17 cellular contexts compared by ENCODE assay signal in genomic region chr5:148837383-148837782, GRCh38.
"Had no signal": no experiment of that assay in that cellular context is flagged by ENCODE, and none has a peak within 500 bp of the region (broad histone marks: within the 10 kb centered on the region; RNA-seq: fewer than 3 reads in every experiment).

No MANE protein-coding gene starts in this region.

- H3K9me3 Mint-ChIP-seq: activated naive CD4-positive, alpha-beta T cell treated with anti-CD3 and anti-CD28 coated beads for 36 hours; activated T-cell treated with anti-CD3 and anti-CD28 coated beads, Interleukin-2, amount 50 U/mL, for 72 hours; neural crest cell had no signal

- H3K4me3 Mint-ChIP-seq: activated naive CD4-positive, alpha-beta T cell treated with anti-CD3 and anti-CD28 coated beads for 36 hours; activated T-cell treated with anti-CD3 and anti-CD28 coated beads, Interleukin-2, amount 50 U/mL, for 72 hours; neural crest cell had no signal

- H3K36me3 ChIP-seq: cardiac muscle cell, left lung had no signal

- DNase-seq: activated CD4-positive, alpha-beta T cell treated with anti-CD3 and anti-CD28 coated beads for 4 hours; activated CD4-positive, alpha-beta T cell treated with anti-CD3 and anti-CD28 coated beads, Interleukin-2, amount 50 U/mL, for 48 hours; activated CD4-positive, CD25-positive, alpha-beta regulatory T cell; activated effector memory CD4-positive, alpha-beta T cell treated with Interleukin-2 at 50 U/mL for 16 hours; activated naive CD4-positive, alpha-beta T cell treated with anti-CD3 and anti-CD28 coated beads for 36 hours; activated T-cell treated with anti-CD3 and anti-CD28 coated beads, Interleukin-2, amount 50 U/mL, for 72 hours; left lung; midbrain; retina; stimulated activated CD4-positive, alpha-beta T cell treated with anti-CD3 and anti-CD28 coated beads, Interleukin-2, amount 100 ng/mL, for 48 hours; stimulated activated CD8-positive, alpha-beta memory T cell treated with anti-CD3 and anti-CD28 coated beads, Interleukin-4, amount 100 ng/mL, for 48 hours; stimulated activated naive CD8-positive, alpha-beta T cell treated with anti-CD3 and anti-CD28 coated beads, Interleukin-15, Interleukin-2, amounts not matched to agents 100 U/mL and 50 U/mL, for 24 hours; T-helper 1 cell; T-helper 9 cell; upper lobe of left lung had no signal

- H3K27ac ChIP-seq: cardiac muscle cell, left lung had no signal

- H3K4me3 ChIP-seq: cardiac muscle cell, left lung, upper lobe of left lung had no signal

- H3K27ac Mint-ChIP-seq: activated naive CD4-positive, alpha-beta T cell treated with anti-CD3 and anti-CD28 coated beads for 36 hours; activated T-cell treated with anti-CD3 and anti-CD28 coated beads, Interleukin-2, amount 50 U/mL, for 72 hours had no signal

- H3K27me3 ChIP-seq: cardiac muscle cell, left lung, upper lobe of left lung had no signal

- H3K9me3 ChIP-seq: left lung, upper lobe of left lung had no signal

- ATAC-seq: activated T-cell treated with anti-CD3 and anti-CD28 coated beads, Interleukin-2, amount 50 U/mL, for 72 hours; left lung; stimulated activated naive CD8-positive, alpha-beta T cell treated with anti-CD3 and anti-CD28 coated beads, Interleukin-15, Interleukin-2, amounts not matched to agents 100 U/mL and 50 U/mL, for 24 hours had no signal
